In genomic region chr1:21879928-21880618, GRCh38 we compare ENCODE assay signal across 22 cellular contexts.
"Had no signal": no experiment of that assay in that cellular context is flagged by ENCODE, and none has a peak within 500 bp of the region (broad histone marks: within the 10 kb centered on the region; RNA-seq: fewer than 3 reads in every experiment).

No MANE protein-coding gene starts in this region.

- H3K27ac ChIP-seq: esophagus squamous epithelium, lower lobe of right lung, upper lobe of left lung, vagina had no signal

- ATAC-seq: activated CD4-positive, alpha-beta T cell treated with anti-CD3 and anti-CD28 coated beads for 36 hours; activated CD8-positive, alpha-beta memory T cell treated with anti-CD3 and anti-CD28 coated beads, Interleukin-2, amount 10 ng/mL, durations not matched to agents 7 days and 5 days; activated CD8-positive, alpha-beta T cell treated with anti-CD3 and anti-CD28 coated beads, Interleukin-2, amount 10 ng/mL, durations not matched to agents 7 days and 5 days; activated naive CD8-positive, alpha-beta T cell treated with anti-CD3 and anti-CD28 coated beads, Interleukin-2, amount 50 U/mL, for 24 hours; left colon; lower lobe of right lung; natural killer cell; sciatic nerve; stimulated activated effector memory CD8-positive, alpha-beta T cell treated with anti-CD3 and anti-CD28 coated beads, Interleukin-12 subunit alpha, Interleukin-12 subunit beta, amount 100 ng/mL, for 72 hours; T-cell had no signal

- DNase-seq: activated B cell treated with CpG ODN at 0.5 μM for 24 hours; activated CD4-positive, alpha-beta T cell treated with anti-CD3 and anti-CD28 coated beads for 36 hours; activated CD8-positive, alpha-beta memory T cell treated with anti-CD3 and anti-CD28 coated beads, Interleukin-2, amount 10 ng/mL, durations not matched to agents 7 days and 5 days; activated CD8-positive, alpha-beta T cell treated with anti-CD3 and anti-CD28 coated beads, Interleukin-2, amount 10 ng/mL, durations not matched to agents 7 days and 5 days; activated naive CD8-positive, alpha-beta T cell treated with anti-CD3 and anti-CD28 coated beads, Interleukin-2, amount 50 U/mL, for 24 hours; amygdala; central memory CD4-positive, alpha-beta T cell; esophagus squamous epithelium; foreskin melanocyte; glutamatergic neuron; hippocampal formation; left colon; lower lobe of right lung; mesendoderm; natural killer cell; small intestine; stimulated activated CD4-positive, alpha-beta T cell treated with anti-CD3 and anti-CD28 coated beads, Interleukin-4, amount 100 ng/mL, for 24 hours; T-cell had no signal

- H3K9me3 ChIP-seq: esophagus squamous epithelium, lower lobe of right lung, upper lobe of left lung, vagina had no signal

- H3K4me1 ChIP-seq: esophagus squamous epithelium, lower lobe of right lung, upper lobe of left lung, vagina had no signal

- H3K27me3 ChIP-seq: esophagus squamous epithelium, upper lobe of left lung, vagina had no signal

- H3K4me3 ChIP-seq: esophagus squamous epithelium, lower lobe of right lung, upper lobe of left lung, vagina had no signal
